Comparison of ENCODE assay signal across 18 cellular contexts in genomic region chr1:79845951-79846350, GRCh38.
DNase-seq lines count a peak whose midpoint lies in the region; ATAC-seq, FAIRE-seq and TF ChIP-seq lines count a peak whose summit lies in the region.
"Had no signal": no experiment of that assay in that cellular context is flagged by ENCODE, and none has a peak within 500 bp of the region (broad histone marks: within the 10 kb centered on the region; RNA-seq: fewer than 3 reads in every experiment).

No MANE protein-coding gene starts in this region.

- H3K27me3 ChIP-seq in AG04450 (ENCODE audit: control insufficient read depth, insufficient read depth, low read length) (no peaks in the 10 kb centered on the region), bronchial epithelial cell (ENCODE audit: control insufficient read depth, insufficient read depth, low read length) (no peaks in the 10 kb centered on the region), tibial nerve (no peaks in the 10 kb centered on the region)

- H3K4me1 ChIP-seq in tibial nerve, result no peaks in the 10 kb centered on the region

- TF ChIP-seq POLR2A in tibial nerve (IDR thresholded peaks at IDR 0.05), result no peak

- no peak overlapping the region for H3K4me3 ChIP-seq in AG04450 (ENCODE audit: low read depth, low read length)
- no peak overlapping the region for H3K4me3 ChIP-seq in bronchial epithelial cell (ENCODE audit: low read depth, low read length)
- H3K4me3 ChIP-seq in fibroblast of villous mesenchyme (ENCODE audit: low read depth, low read length), result no peak overlapping the region
- H3K4me3 ChIP-seq in tibial nerve, result no peak overlapping the region

- no peak for FAIRE-seq in bronchial epithelial cell (lab: Jason Lieb, UNC)
- FAIRE-seq: A204.1 had no signal

- DNase-seq in AG04450 (ENCODE audit: low read depth, low spot score) (peak; percentile 10), HCEC 1CT (peak; percentile 51), bronchial epithelial cell (ENCODE audit: low read depth) (peak; percentile 8), fibroblast of villous mesenchyme (ENCODE audit: low read depth) (peak; percentile 4), UCSD-AML1 (lab: John Stamatoyannopoulos, UW; ENCODE audit: unreplicated experiment) (no peak), kidney glomerular epithelial cell (lab: John Stamatoyannopoulos, UW) (no peak), tibial nerve (ENCODE audit: low spot score in 2 of 2) (no peak)
- DNase-seq: Calu3; CD4-positive, alpha-beta T cell; DMS79; GF-D8; NCI-H1048; NCI-H1694; NCI-H345; NCI-H526 treated with DMSO at 0.1 percent for 48 hours; NK-92 treated with Interleukin-12 subunit alpha and Interleukin-12 subunit beta, amount 100 ng/mL, for 24 hours had no signal

- H3K36me3 ChIP-seq in bronchial epithelial cell (ENCODE audit: control insufficient read depth, insufficient read depth, low read length), result no peaks in the 10 kb centered on the region
- no peaks in the 10 kb centered on the region for H3K36me3 ChIP-seq in tibial nerve

- 68 to 69% methylated on average over 1 of the region's 1 CpG for WGBS in tibial nerve, 2 donors

- TF ChIP-seq CTCF in AG04450 (IDR thresholded peaks at IDR 0.05; ENCODE audit: low read depth, low read length), result no peak
- no peak for TF ChIP-seq CTCF in bronchial epithelial cell (IDR thresholded peaks at IDR 0.05; ENCODE audit: insufficient read depth, low read length, severe bottlenecking)
- no peak for TF ChIP-seq CTCF in fibroblast of villous mesenchyme (IDR thresholded peaks at IDR 0.05; ENCODE audit: insufficient read depth, low read depth, low read length)
- TF ChIP-seq CTCF in tibial nerve (IDR thresholded peaks at IDR 0.05), result no peak

- no peak for TF ChIP-seq EP300 in tibial nerve (IDR thresholded peaks at IDR 0.05)

- ATAC-seq in GM18861 (IDR thresholded peaks at IDR 0.05; ENCODE audit: unreplicated experiment), result no peak

- no peaks in the 10 kb centered on the region for H3K9me3 ChIP-seq in AG04450 (ENCODE audit: control insufficient read depth, insufficient read depth, low read length)
- H3K9me3 ChIP-seq in tibial nerve, result no peaks in the 10 kb centered on the region

- CTCF ChIA-PET in AG04450 (lab: Charles Lee), result interaction anchor here (0.7 kb wide), 1 partner anchor 21 kb away, joined by 3 read pairs; no protein-coding TSS in a partner anchor

- POLR2A ChIA-PET in AG04450 (lab: Yijun Ruan, JAX), result no interaction called here

- no peak overlapping the region for H3K27ac ChIP-seq in AG04450 (ENCODE audit: low read depth, low read length)
- no peak overlapping the region for H3K27ac ChIP-seq in tibial nerve

Comparison
In these comparisons a context has a peak if more than half of its experiments do, and no peak if none do; other contexts are left out.
1. DNase-seq: peak in AG04450 (single experiment), HCEC 1CT (single experiment), bronchial epithelial cell (single experiment) and fibroblast of villous mesenchyme (single experiment); none in UCSD-AML1 (single experiment), kidney glomerular epithelial cell (single experiment) and tibial nerve (0 of 2).